Comparison of ENCODE assay signal across 9 cellular contexts in the genomic region with DNA sequence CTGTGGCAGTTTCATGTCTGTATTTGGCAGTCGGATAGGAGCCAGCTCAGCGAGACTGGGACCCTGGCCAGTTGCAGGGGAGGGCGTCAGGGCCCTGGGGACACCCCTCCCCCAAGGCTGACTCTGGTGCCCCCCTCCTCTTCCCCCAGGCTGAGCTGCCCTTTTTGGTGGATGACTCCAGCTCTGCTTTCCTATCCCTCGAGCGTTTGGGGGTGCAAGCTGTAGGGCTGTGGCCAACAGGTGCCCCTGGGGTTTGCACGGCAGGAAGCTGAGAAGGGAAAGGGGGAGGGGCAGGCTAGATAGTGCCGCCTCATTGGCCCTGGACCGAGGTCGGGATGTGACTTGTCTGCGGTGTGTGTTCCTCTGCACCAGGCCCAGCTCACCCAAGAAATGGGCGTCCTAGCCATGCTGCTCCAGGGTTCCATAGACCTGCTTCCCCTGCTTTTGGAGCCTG. TPM values are rescaled to one million over a fixed set of nuclear protein-coding genes. Genes with fewer than 3 reads are reported as not detected.
A peak's percentile ranks its signal among the peaks of the same experiment; 100 is the strongest.
DNase-seq lines count a peak whose midpoint lies in the region; ATAC-seq and TF ChIP-seq lines count a peak whose summit lies in the region.
"Had no signal": no experiment of that assay in that cellular context is flagged by ENCODE, and none has a peak within 500 bp of the region (broad histone marks: within the 10 kb centered on the region; RNA-seq: fewer than 3 reads in every experiment).

No MANE protein-coding gene starts in this region.

- no peak for TF ChIP-seq CTCF in HEK293 (tag by site-specific recombination; IDR thresholded peaks at IDR 0.05)
- no peak for TF ChIP-seq CTCF in heart left ventricle (IDR thresholded peaks at IDR 0.05)

- H3K4me3 Mint-ChIP-seq in T-helper 17 cell = no peak overlapping the region
- H3K4me3 Mint-ChIP-seq: central memory CD8-positive, alpha-beta T cell had no signal

- intact Hi-C loops in heart left ventricle (cut with DNase I) = loop anchor here in 2 of 10 donors (2.0 to 5.0 kb wide), 2 partner anchors 56 to 59 kb away; no protein-coding TSS in a partner anchor

- CTCF ChIA-PET in HEK293 (lab: Yijun Ruan, JAX) = interaction anchor here (0.6 to 1.6 kb wide), 4 partner anchors 35 to 213 kb away, joined by 3 to 11 read pairs (median 4); a partner anchor contains a TSS

- peaks cover 8% of the 10 kb centered on the region for H3K4me1 Mint-ChIP-seq in T-helper 17 cell
- H3K4me1 Mint-ChIP-seq: central memory CD8-positive, alpha-beta T cell had no signal

- TF ChIP-seq POLR2A in heart left ventricle (IDR thresholded peaks at IDR 0.05) = no peak

- peaks cover 2% of the 10 kb centered on the region; the same call in 1 of the 2 replicates for H3K4me1 ChIP-seq in HEK293 (ENCODE audit: control insufficient read depth, insufficient read depth, low read length)
- peaks cover 0 to 73% (median 14%) of the 10 kb centered on the region in 12 donors for H3K4me1 ChIP-seq in heart left ventricle
- H3K4me1 ChIP-seq in skeletal muscle satellite cell (ENCODE audit: control insufficient read depth, insufficient read depth, low read length) = peaks cover 19% of the 10 kb centered on the region

- H3K36me3 Mint-ChIP-seq in T-helper 17 cell (ENCODE audit: low read depth) = no peaks in the 10 kb centered on the region

- POLR2A ChIA-PET in HEK293 (lab: Yijun Ruan, JAX) = no interaction called here

- H3K4me2 ChIP-seq in skeletal muscle satellite cell (ENCODE audit: low read length) = peak overlapping the region; percentile 31

- WGBS in heart left ventricle, 4 donors = 1 to 12% (median 7%) methylated on average over 9 to 11 of the region's 11 CpGs

- ATAC-seq in T-helper 17 cell = peak; percentile 12
- peak; percentile 59 to 76 (median 64) for ATAC-seq in heart left ventricle
- no peak for ATAC-seq in HG02973 (IDR thresholded peaks at IDR 0.05; ENCODE audit: unreplicated experiment)

- DNase-seq in T-helper 17 cell (no peak), heart left ventricle (peak; percentile 68 to 75 (median 72)), SW480 (ENCODE audit: low spot score) (no peak), inferior parietal cortex (ENCODE audit: extremely low spot score) (no peak)
- DNase-seq in stimulated activated CD4-positive, alpha-beta T cell treated with anti-CD3 and anti-CD28 coated beads, Interleukin-2, amount 100 ng/mL, for 24 hours = no peak

- no peak overlapping the region for H3K9ac ChIP-seq in skeletal muscle satellite cell (ENCODE audit: low read depth, low read length)

- no peak overlapping the region for H3K27ac ChIP-seq in HEK293 (ENCODE audit: extremely low read depth, low read depth, low read length)
- H3K27ac ChIP-seq in heart left ventricle = peak overlapping the region; percentile 66 to 99 (median 92)

- H3K36me3 ChIP-seq in HEK293 (ENCODE audit: control insufficient read depth in 2 of 2, insufficient read depth in 1 of 2, low read length in 2 of 2) (peaks cover 0 to 28% of the 10 kb centered on the region in 2 experiments; a peak in 2 of 3 replicates), heart left ventricle (peaks cover 0 to 24% (median 0%) of the 10 kb centered on the region in 9 donors), skeletal muscle satellite cell (ENCODE audit: insufficient read depth, low read length) (peaks cover 5% of the 10 kb centered on the region)

- H3K9me3 ChIP-seq in HEK293 (ENCODE audit: control insufficient read depth, insufficient read depth, low read depth, low read length) (no peaks in the 10 kb centered on the region), T-helper 17 cell (ENCODE audit: control insufficient read depth, low read length, poor library complexity, severe bottlenecking) (no peaks in the 10 kb centered on the region), heart left ventricle (no peaks in the 10 kb centered on the region), skeletal muscle satellite cell (replicated peaks; ENCODE audit: low read length) (no peaks in the 10 kb centered on the region)

- peaks cover 0 to 9% (median 0%) of the 10 kb centered on the region in 9 donors for H3K27me3 ChIP-seq in heart left ventricle
- H3K27me3 ChIP-seq in skeletal muscle satellite cell (ENCODE audit: control insufficient read depth, insufficient read depth, low read length) = no peaks in the 10 kb centered on the region

- H3K4me3 ChIP-seq in HEK293 (ENCODE audit: low read depth, low read length) (no peak overlapping the region), heart left ventricle (peak overlapping the region in 11 of 12 donors; percentile 11 to 43 (median 32)), skeletal muscle satellite cell (ENCODE audit: low read length) (no peak overlapping the region)

- no peak overlapping the region for H3K27ac Mint-ChIP-seq in T-helper 17 cell

- peaks cover 4% of the 10 kb centered on the region for H3K27me3 Mint-ChIP-seq in T-helper 17 cell
- H3K27me3 Mint-ChIP-seq: central memory CD8-positive, alpha-beta T cell had no signal

TF ChIP-seq in HEK293, 187 proteins besides CTCF, POLR2A, EP300 and RAD21:
- TF ChIP-seq SCRT2 (tag by site-specific recombination; IDR thresholded peaks at IDR 0.05) = peak; percentile 18; the same call in 1 of the 2 replicates
- TF ChIP-seq, protein P1, sequence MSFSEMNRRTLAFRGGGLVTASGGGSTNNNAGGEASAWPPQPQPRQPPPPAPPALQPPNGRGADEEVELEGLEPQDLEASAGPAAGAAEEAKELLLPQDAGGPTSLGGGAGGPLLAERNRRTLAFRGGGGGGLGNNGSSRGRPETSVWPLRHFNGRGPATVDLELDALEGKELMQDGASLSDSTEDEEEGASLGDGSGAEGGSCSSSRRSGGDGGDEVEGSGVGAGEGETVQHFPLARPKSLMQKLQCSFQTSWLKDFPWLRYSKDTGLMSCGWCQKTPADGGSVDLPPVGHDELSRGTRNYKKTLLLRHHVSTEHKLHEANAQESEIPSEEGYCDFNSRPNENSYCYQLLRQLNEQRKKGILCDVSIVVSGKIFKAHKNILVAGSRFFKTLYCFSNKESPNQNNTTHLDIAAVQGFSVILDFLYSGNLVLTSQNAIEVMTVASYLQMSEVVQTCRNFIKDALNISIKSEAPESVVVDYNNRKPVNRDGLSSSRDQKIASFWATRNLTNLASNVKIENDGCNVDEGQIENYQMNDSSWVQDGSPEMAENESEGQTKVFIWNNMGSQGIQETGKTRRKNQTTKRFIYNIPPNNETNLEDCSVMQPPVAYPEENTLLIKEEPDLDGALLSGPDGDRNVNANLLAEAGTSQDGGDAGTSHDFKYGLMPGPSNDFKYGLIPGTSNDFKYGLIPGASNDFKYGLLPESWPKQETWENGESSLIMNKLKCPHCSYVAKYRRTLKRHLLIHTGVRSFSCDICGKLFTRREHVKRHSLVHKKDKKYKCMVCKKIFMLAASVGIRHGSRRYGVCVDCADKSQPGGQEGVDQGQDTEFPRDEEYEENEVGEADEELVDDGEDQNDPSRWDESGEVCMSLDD (tag by site-specific recombination; IDR thresholded peaks at IDR 0.05) = no peak
- TF ChIP-seq ZNF426 (tag by site-specific recombination; IDR thresholded peaks at IDR 0.05) = no peak
TF ChIP-seq in HEK293: peak in this region for 1.

RNA-seq across cellular contexts. Expression of a gene that starts 26.4 kb away (rescaled TPM):
- total RNA-seq in T-helper 17 cell (1 to 10 TPM; 7.3 to 8.4 TPM), heart left ventricle (100 to 1,000 TPM in 6 of 9 donors, 10 to 100 TPM in 3; 93.6 to 150 (median 114) TPM)
- polyA plus RNA-seq in heart left ventricle = 10 to 100 TPM; 64.8 to 92.2 TPM
- 9.6 and 11.4 TPM in 2 replicates for total RNA-seq in skeletal muscle satellite cell (2012; rRNA removed)

RNA-seq across cellular contexts. Expression of a gene that starts 37.6 kb away (rescaled TPM):
- total RNA-seq in T-helper 17 cell (10 to 100 TPM; 25.1 to 27.2 TPM), heart left ventricle (10 to 100 TPM; 15.8 to 31.6 (median 20.1) TPM)
- polyA plus RNA-seq in heart left ventricle = 10 to 100 TPM; 18.2 to 35.5 TPM
- 51.2 and 71.9 TPM in 2 replicates for total RNA-seq in skeletal muscle satellite cell (2012; rRNA removed)

RNA-seq across cellular contexts. Expression of a gene that starts 42.9 kb away (rescaled TPM):
- total RNA-seq in T-helper 17 cell (not detected), heart left ventricle (over 10,000 TPM in 8 of 9 donors, 1,000 to 10,000 TPM in 1; 9,618 to 28,674 (median 17,979) TPM)
- polyA plus RNA-seq in heart left ventricle = over 10,000 TPM; 15,024 to 19,385 TPM
- 73.8 and 446 TPM in 2 replicates for total RNA-seq in skeletal muscle satellite cell (2012; rRNA removed)

RNA-seq across cellular contexts. Expression of a gene that starts 53.2 kb away (rescaled TPM):
- under 1 TPM in 1 of 2 donors, not detected in 1; 0.13 TPM for total RNA-seq in T-helper 17 cell
- total RNA-seq in heart left ventricle = under 1 TPM in 1 of 9 donors, not detected in 8; 0.10 TPM
- polyA plus RNA-seq in heart left ventricle = under 1 TPM; 0.03 to 0.08 TPM
- total RNA-seq in skeletal muscle satellite cell (2012; rRNA removed) = not detected in 2 replicates

Comparison
In these comparisons a context has a peak if more than half of its experiments do, and no peak if none do; other contexts are left out.
1. H3K4me3 ChIP-seq: peak in heart left ventricle (11 of 12); none in HEK293 (single experiment) and skeletal muscle satellite cell (single experiment).
2. DNase-seq: peak in heart left ventricle (5 of 5); none in T-helper 17 cell (0 of 3), SW480 (single experiment), inferior parietal cortex (single experiment) and stimulated activated CD4-positive, alpha-beta T cell treated with anti-CD3 and anti-CD28 coated beads, Interleukin-2, amount 100 ng/mL, for 24 hours (0 of 2).
3. RNA of a gene that starts 26.4 kb away (total RNA-seq): 93.6 to 150 TPM in heart left ventricle; 7.3 to 8.4 TPM in T-helper 17 cell; every median in the first group is over 10 times any median in the second.
4. RNA of a gene that starts 42.9 kb away (total RNA-seq): 9,618 to 28,674 TPM in heart left ventricle; not detected in T-helper 17 cell; every median in the first group is over 1,000 times any median in the second.